Comparison of ENCODE assay signal across 8 cellular contexts in the genomic region with DNA sequence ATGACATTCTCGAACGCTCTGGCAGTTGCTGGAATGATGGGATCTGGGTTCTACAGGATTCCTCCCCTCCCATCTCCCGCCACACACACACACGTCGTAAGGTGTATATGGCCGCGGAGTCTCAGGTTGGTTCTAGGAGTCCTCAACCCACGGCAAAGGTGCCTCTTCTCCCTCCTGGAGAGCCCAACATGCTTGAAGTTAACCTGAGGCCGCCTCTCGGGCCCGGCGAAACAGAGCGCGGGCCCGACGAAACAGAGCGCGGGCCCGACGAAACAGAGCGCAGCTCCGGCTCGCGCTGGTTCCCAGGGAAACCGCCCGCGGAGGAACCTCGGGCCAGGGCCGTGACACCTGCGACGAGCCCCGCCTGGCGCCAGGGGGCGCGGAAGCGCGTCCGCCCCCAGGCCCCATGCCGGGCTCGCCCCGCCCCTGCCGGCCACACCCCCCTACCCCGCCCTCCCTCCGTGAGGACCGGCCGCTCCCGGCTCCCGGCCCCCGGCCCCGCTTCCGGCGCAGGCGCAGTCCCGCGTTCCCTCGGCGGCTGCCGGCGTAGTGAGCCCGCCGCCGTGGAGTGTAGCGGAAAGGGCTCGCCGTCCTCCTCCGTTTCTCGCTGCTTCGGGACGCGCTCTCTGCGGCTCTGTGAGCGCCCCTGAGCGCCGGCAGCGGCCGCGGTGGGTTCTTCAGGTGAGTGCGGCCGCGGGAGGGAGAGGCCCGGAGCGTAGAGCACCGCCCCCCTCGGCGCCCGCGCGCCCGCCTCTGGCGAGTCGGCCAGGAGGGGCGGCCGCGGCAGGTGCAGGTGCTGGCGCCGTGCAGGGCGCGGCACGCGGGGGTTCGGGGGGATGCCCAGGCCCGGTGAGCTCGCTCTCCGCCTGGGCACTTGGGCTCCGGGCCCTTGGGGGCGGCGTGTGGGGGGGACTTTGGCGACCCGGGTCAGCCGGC. TPM values are rescaled to one million over a fixed set of nuclear protein-coding genes. Genes with fewer than 3 reads are reported as not detected.
DNase-seq lines count a peak whose midpoint lies in the region; ATAC-seq and TF ChIP-seq lines count a peak whose summit lies in the region.

A gene with protein sequence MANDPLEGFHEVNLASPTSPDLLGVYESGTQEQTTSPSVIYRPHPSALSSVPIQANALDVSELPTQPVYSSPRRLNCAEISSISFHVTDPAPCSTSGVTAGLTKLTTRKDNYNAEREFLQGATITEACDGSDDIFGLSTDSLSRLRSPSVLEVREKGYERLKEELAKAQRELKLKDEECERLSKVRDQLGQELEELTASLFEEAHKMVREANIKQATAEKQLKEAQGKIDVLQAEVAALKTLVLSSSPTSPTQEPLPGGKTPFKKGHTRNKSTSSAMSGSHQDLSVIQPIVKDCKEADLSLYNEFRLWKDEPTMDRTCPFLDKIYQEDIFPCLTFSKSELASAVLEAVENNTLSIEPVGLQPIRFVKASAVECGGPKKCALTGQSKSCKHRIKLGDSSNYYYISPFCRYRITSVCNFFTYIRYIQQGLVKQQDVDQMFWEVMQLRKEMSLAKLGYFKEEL (plus strand): TSS at position 510 of the 936 bp plus-strand sequence. CDS start 16,549 bp downstream, outside the sequence.

- in situ Hi-C loops in GM13977 (cut with MboI; ENCODE audit: low pct_unique_long_range_greater_than_20kb, low sequenced_read_pairs, unreplicated experiment) = no loop called here

- no peaks in the 10 kb centered on the region for H3K27me3 ChIP-seq in right cardiac atrium (ENCODE audit: control insufficient read depth, insufficient read depth)
- H3K27me3 ChIP-seq in rectal smooth muscle tissue (ENCODE audit: control insufficient read depth, insufficient read depth, low read length) = no peaks in the 10 kb centered on the region

- ATAC-seq in HG02763 (IDR thresholded peaks at IDR 0.05; ENCODE audit: unreplicated experiment) (peak; percentile 79), right cardiac atrium (peak; percentile 98 to 99)

- 2% methylated on average over 110 of the region's 110 CpGs for WGBS in right cardiac atrium

- H3K27ac ChIP-seq in right cardiac atrium (ENCODE audit: low read length) = peak within 1 kb of the TSS; percentile 62
- H3K27ac ChIP-seq in rectal smooth muscle tissue (ENCODE audit: low read depth, low read length) = peak within 1 kb of the TSS; percentile 14

- intact Hi-C loops in right cardiac atrium (cut with DNase I) = no loop called here

- peaks cover 45% of the 10 kb centered on the region for H3K27me3 Mint-ChIP-seq in T-helper 1 cell treated with Interleukin-12 subunit alpha and Interleukin-12 subunit beta and Interleukin-4 antibody, amounts not matched to agents 30 μg/mL and 1 μg/mL, for 36 hours (ENCODE audit: low read depth)

- H3K9ac ChIP-seq in rectal smooth muscle tissue (ENCODE audit: low read length) = peak within 1 kb of the TSS; percentile 62

- H3K4me3 Mint-ChIP-seq in T-helper 1 cell treated with Interleukin-12 subunit alpha and Interleukin-12 subunit beta and Interleukin-4 antibody, amounts not matched to agents 30 μg/mL and 1 μg/mL, for 36 hours = peak within 1 kb of the TSS; percentile 86

- H3K4me3 ChIP-seq in right cardiac atrium (ENCODE audit: low read length) (peak within 1 kb of the TSS; percentile 91), rectal smooth muscle tissue (ENCODE audit: low read length) (peak within 1 kb of the TSS; percentile 95)

- DNase-seq in GM13977 (ENCODE audit: low spot score) (peak; percentile 99), NCI-H128 (lab: John Stamatoyannopoulos, UW; ENCODE audit: unreplicated experiment) (peak; percentile 92), amygdala (lab: John Stamatoyannopoulos, UW) (peak; percentile 12 to 92 (median 76)), right cardiac atrium (peak; percentile 87 to 96 (median 94)), GF-D8 (lab: John Stamatoyannopoulos, UW) (no peak)

- no peaks in the 10 kb centered on the region for H3K9me3 Mint-ChIP-seq in T-helper 1 cell treated with Interleukin-12 subunit alpha and Interleukin-12 subunit beta and Interleukin-4 antibody, amounts not matched to agents 30 μg/mL and 1 μg/mL, for 36 hours

- H3K36me3 Mint-ChIP-seq in T-helper 1 cell treated with Interleukin-12 subunit alpha and Interleukin-12 subunit beta and Interleukin-4 antibody, amounts not matched to agents 30 μg/mL and 1 μg/mL, for 36 hours (ENCODE audit: low read depth) = no peaks in the 10 kb centered on the region

- peak; percentile 80 for TF ChIP-seq CTCF in GM13977 (IDR thresholded peaks at IDR 0.05; ENCODE audit: extremely low read depth, insufficient read depth, missing control alignments)

- H3K27ac Mint-ChIP-seq in T-helper 1 cell treated with Interleukin-12 subunit alpha and Interleukin-12 subunit beta and Interleukin-4 antibody, amounts not matched to agents 30 μg/mL and 1 μg/mL, for 36 hours = peak within 1 kb of the TSS; percentile 83

- H3K4me1 Mint-ChIP-seq in T-helper 1 cell treated with Interleukin-12 subunit alpha and Interleukin-12 subunit beta and Interleukin-4 antibody, amounts not matched to agents 30 μg/mL and 1 μg/mL, for 36 hours (ENCODE audit: low read depth) = peaks cover 18% of the 10 kb centered on the region

- no peaks in the 10 kb centered on the region for H3K36me3 ChIP-seq in rectal smooth muscle tissue (ENCODE audit: control insufficient read depth, insufficient read depth, low read length)

- no peaks in the 10 kb centered on the region for H3K9me3 ChIP-seq in right cardiac atrium (ENCODE audit: control insufficient read depth, low read length)

- H3K4me1 ChIP-seq in right cardiac atrium (ENCODE audit: control insufficient read depth, insufficient read depth, low read length) = no peaks in the 10 kb centered on the region
- H3K4me1 ChIP-seq in rectal smooth muscle tissue (ENCODE audit: control insufficient read depth, insufficient read depth, low read length) = peaks cover 8% of the 10 kb centered on the region

RNA-seq across cellular contexts. Expression of the gene that starts here (rescaled TPM):
- total RNA-seq in right cardiac atrium = 10 to 100 TPM; 14.8 to 24.8 (median 19.6) TPM
- 17.0 TPM for polyA plus RNA-seq in right cardiac atrium
